16 cellular contexts compared by ENCODE assay signal in the genomic region with DNA sequence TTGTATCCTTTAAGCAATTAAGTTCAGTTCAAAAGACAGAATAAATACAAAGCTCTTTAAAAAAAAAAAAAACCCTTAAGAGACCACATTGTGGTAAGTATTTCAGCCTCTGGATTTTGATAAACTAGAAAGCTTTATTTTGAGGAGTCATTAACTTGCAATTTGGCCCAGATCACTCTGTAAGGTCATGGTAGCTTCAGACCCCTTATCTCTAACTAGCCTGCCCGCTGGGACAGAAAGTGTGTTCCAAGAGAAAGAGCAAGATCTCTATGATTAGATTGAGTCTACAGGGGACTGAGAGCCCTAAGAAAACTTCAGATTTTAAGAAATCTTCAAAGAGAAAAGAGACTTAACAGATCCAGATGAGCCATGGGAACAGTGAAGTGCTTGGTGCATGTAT. TPM values are rescaled to one million over a fixed set of nuclear protein-coding genes. Genes with fewer than 3 reads are reported as not detected.
DNase-seq lines count a peak whose midpoint lies in the region; ATAC-seq, FAIRE-seq and TF ChIP-seq lines count a peak whose summit lies in the region.
"Had no signal": no experiment of that assay in that cellular context is flagged by ENCODE, and none has a peak within 500 bp of the region (broad histone marks: within the 10 kb centered on the region; RNA-seq: fewer than 3 reads in every experiment).

No MANE protein-coding gene starts in this region.

- no peak overlapping the region for H3K4me3 Mint-ChIP-seq in mesothelial cell of epicardium

- no peak for FAIRE-seq in HTR-8/SVneo (lab: Jason Lieb, UNC)
- FAIRE-seq: GM12891, GM19239 had no signal

- H3K9me3 Mint-ChIP-seq in mesothelial cell of epicardium = no peaks in the 10 kb centered on the region

- no TSS peak for BruUV-seq in A673 (replicated peaks; lab: Mats Ljungman, UMichigan)

- H3K4me1 Mint-ChIP-seq in mesothelial cell of epicardium = peaks cover 45% of the 10 kb centered on the region

- no peaks in the 10 kb centered on the region for H3K36me3 Mint-ChIP-seq in mesothelial cell of epicardium

- H3K36me3 ChIP-seq in A673 (ENCODE audit: insufficient read depth, low read length, poor library complexity, severe bottlenecking) (no peaks in the 10 kb centered on the region), HEK293 (ENCODE audit: control insufficient read depth in 2 of 2, insufficient read depth in 1 of 2, low read length in 2 of 2) (no peaks in the 10 kb centered on the region)

- peak overlapping the region; percentile 4 for H3K27ac Mint-ChIP-seq in mesothelial cell of epicardium

- no peak for ATAC-seq in GM18520 (IDR thresholded peaks at IDR 0.05; ENCODE audit: unreplicated experiment)

- CTCF ChIA-PET in A673 (lab: Charles Lee) = no interaction called here
- CTCF ChIA-PET in HEK293 (lab: Yijun Ruan, JAX) = interaction anchor here (0.6 to 1.5 kb wide), 4 partner anchors 12 to 201 kb away, joined by 3 to 11 read pairs (median 6); no protein-coding TSS in a partner anchor

- H3K27ac ChIP-seq in A673 (ENCODE audit: low read depth, low read length, poor library complexity, severe bottlenecking) = peak overlapping the region; percentile 47
- H3K27ac ChIP-seq in HEK293 (ENCODE audit: extremely low read depth, low read depth, low read length) = no peak overlapping the region
- H3K27ac ChIP-seq: PC-9 had no signal

- H3K27me3 ChIP-seq in A673 (replicated peaks; ENCODE audit: insufficient read depth, low read depth, low read length, poor library complexity) = no peaks in the 10 kb centered on the region

- H3K27me3 Mint-ChIP-seq in mesothelial cell of epicardium (ENCODE audit: low read depth) = no peaks in the 10 kb centered on the region

- H3K4me1 ChIP-seq in A673 (ENCODE audit: insufficient read depth, low read length, poor library complexity, severe bottlenecking) = peaks cover 71% of the 10 kb centered on the region
- peaks cover 18% of the 10 kb centered on the region for H3K4me1 ChIP-seq in HEK293 (ENCODE audit: control insufficient read depth, insufficient read depth, low read length)

- intact Hi-C loops in A673 (cut with micrococcal nuclease; ENCODE audit: unreplicated experiment) = no loop called here

- POLR2A ChIA-PET in A673 (lab: Charles Lee; ENCODE audit: low non-redundant PET) (no interaction called here), HEK293 (lab: Yijun Ruan, JAX) (no interaction called here)

- H3K4me3 ChIP-seq in A673 (ENCODE audit: low read depth, low read length, poor library complexity, severe bottlenecking) (no peak overlapping the region), HEK293 (ENCODE audit: low read depth, low read length) (no peak overlapping the region)
- H3K4me3 ChIP-seq: PC-9 had no signal

- DNase-seq in A673 (ENCODE audit: low spot score) (no peak), amniotic epithelial cell (ENCODE audit: low read depth) (peak; percentile 41), mesothelial cell of epicardium (ENCODE audit: low spot score in 2 of 2, unreplicated experiment in 2 of 2) (no peak), 8988T (no peak), HTR-8/SVneo (ENCODE audit: insufficient read length, low spot score) (no peak)
- DNase-seq: C1 segment of cervical spinal cord, DMS53, MV-4-11, NCI-H146, NCI-H748 treated with DMSO at 0.1 percent for 48 hours, PC-9, SHP77 had no signal

- TF ChIP-seq CTCF in A673 (conservative IDR thresholded peaks at IDR 0.05; ENCODE audit: low read depth, low read length) (no peak), HEK293 (tag by site-specific recombination; IDR thresholded peaks at IDR 0.05) (no peak), mesothelial cell of epicardium (IDR thresholded peaks at IDR 0.05; ENCODE audit: unreplicated experiment) (no peak)

- H3K9me3 ChIP-seq in A673 (ENCODE audit: low read depth, low read length, poor library complexity, severe bottlenecking) (no peaks in the 10 kb centered on the region), HEK293 (ENCODE audit: control insufficient read depth, insufficient read depth, low read depth, low read length) (no peaks in the 10 kb centered on the region)

TF ChIP-seq in HEK293, 187 proteins besides CTCF, POLR2A, EP300 and RAD21:
- TF ChIP-seq, protein P1, sequence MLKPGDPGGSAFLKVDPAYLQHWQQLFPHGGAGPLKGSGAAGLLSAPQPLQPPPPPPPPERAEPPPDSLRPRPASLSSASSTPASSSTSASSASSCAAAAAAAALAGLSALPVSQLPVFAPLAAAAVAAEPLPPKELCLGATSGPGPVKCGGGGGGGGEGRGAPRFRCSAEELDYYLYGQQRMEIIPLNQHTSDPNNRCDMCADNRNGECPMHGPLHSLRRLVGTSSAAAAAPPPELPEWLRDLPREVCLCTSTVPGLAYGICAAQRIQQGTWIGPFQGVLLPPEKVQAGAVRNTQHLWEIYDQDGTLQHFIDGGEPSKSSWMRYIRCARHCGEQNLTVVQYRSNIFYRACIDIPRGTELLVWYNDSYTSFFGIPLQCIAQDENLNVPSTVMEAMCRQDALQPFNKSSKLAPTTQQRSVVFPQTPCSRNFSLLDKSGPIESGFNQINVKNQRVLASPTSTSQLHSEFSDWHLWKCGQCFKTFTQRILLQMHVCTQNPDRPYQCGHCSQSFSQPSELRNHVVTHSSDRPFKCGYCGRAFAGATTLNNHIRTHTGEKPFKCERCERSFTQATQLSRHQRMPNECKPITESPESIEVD (tag by site-specific recombination; IDR thresholded peaks at IDR 0.05) = peak; percentile 75
- TF ChIP-seq ZBTB7A (tag by site-specific recombination; IDR thresholded peaks at IDR 0.05; ENCODE audit: low read depth) = no peak
- TF ChIP-seq FEZF1 (tag by site-specific recombination; IDR thresholded peaks at IDR 0.05) = peak; percentile 13; the same call in 1 of the 2 replicates
- TF ChIP-seq KLF10 (tag by site-specific recombination; IDR thresholded peaks at IDR 0.05) = no peak
- TF ChIP-seq ZNF248 (tag by site-specific recombination; IDR thresholded peaks at IDR 0.05) = no peak
- TF ChIP-seq TCF7L2 (IDR thresholded peaks at IDR 0.05; ENCODE audit: borderline replicate concordance, low read depth, low read length) = peak; percentile 28; the same call in 1 of the 2 replicates

RNA-seq across cellular contexts. Expression of gene GALNT7, which starts 45.6 kb away (rescaled TPM):
- total RNA-seq in A673 (2021) = 89.7 and 90.7 TPM in 2 replicates
- 35.8 to 38.8 TPM (median 36.7 TPM) in 3 replicates for total RNA-seq in mesothelial cell of epicardium
